Comparison of ENCODE assay signal across 1 cellular context in genomic region chr13:98484289-98485219, GRCh38.
TF ChIP-seq lines count a peak whose summit lies in the region.

No MANE protein-coding gene starts in this region.

TF ChIP-seq in HEK293, 187 proteins besides CTCF, POLR2A, EP300 and RAD21 (continued from another document):
- TF ChIP-seq ZNF280C (tag by site-specific recombination; IDR thresholded peaks at IDR 0.05) (no peak), ZNF341 (tag by site-specific recombination; IDR thresholded peaks at IDR 0.05; ENCODE audit: low read depth) (peak; percentile 99), FEZF1 (tag by site-specific recombination; IDR thresholded peaks at IDR 0.05) (0 out of 2 replicates have a peak, but pooled peaks have one; percentile 20), ZNF211 (tag by site-specific recombination; IDR thresholded peaks at IDR 0.05; ENCODE audit: low read depth) (no peak), TSHZ1 (tag by site-specific recombination; IDR thresholded peaks at IDR 0.05; ENCODE audit: borderline replicate concordance) (peak; percentile 21; the same call in 1 of the 2 replicates), OSR2 (tag by site-specific recombination; IDR thresholded peaks at IDR 0.05) (peak; percentile 83), HIC1 (tag by site-specific recombination; IDR thresholded peaks at IDR 0.05) (peak; percentile 81), ZNF184 (tag by site-specific recombination; IDR thresholded peaks at IDR 0.05) (0 out of 2 replicates have a peak, but pooled peaks have one; percentile 67), ZNF701 (tag by site-specific recombination; IDR thresholded peaks at IDR 0.05) (no peak), IKZF3 (tag by site-specific recombination; IDR thresholded peaks at IDR 0.05) (peak; percentile 76), WT1 (tag by site-specific recombination; IDR thresholded peaks at IDR 0.05) (peak; percentile 92), PRDM10 (tag by site-specific recombination; IDR thresholded peaks at IDR 0.05) (peak; percentile 84), ZIC2 (tag by site-specific recombination; IDR thresholded peaks at IDR 0.05) (peak; percentile 93), ZBTB17 (tag by site-specific recombination; IDR thresholded peaks at IDR 0.05) (peak; percentile 86), ZEB2 (tag by site-specific recombination; IDR thresholded peaks at IDR 0.05) (peak; percentile 82), ZBTB8A (tag by site-specific recombination; IDR thresholded peaks at IDR 0.05) (peak; percentile 76), SP7 (tag by site-specific recombination; IDR thresholded peaks at IDR 0.05) (peak; percentile 73), ZFHX2 (tag by site-specific recombination; conservative IDR thresholded peaks at IDR 0.05) (peak; percentile 87), PATZ1 (tag by site-specific recombination; IDR thresholded peaks at IDR 0.05) (peak; percentile 80), ZNF660 (tag by site-specific recombination; IDR thresholded peaks at IDR 0.05) (peak; percentile 85), ZNF677 (tag by site-specific recombination; IDR thresholded peaks at IDR 0.05) (no peak), GLI2 (tag by site-specific recombination; IDR thresholded peaks at IDR 0.05; ENCODE audit: borderline replicate concordance, low read depth) (no peak), SP3 (tag by site-specific recombination; IDR thresholded peaks at IDR 0.05) (peak; percentile 44), GLIS1 (tag by site-specific recombination; IDR thresholded peaks at IDR 0.05) (peak; percentile 85)
TF ChIP-seq in HEK293: peak in this region for 42.
